8 cellular contexts compared by ENCODE assay signal in the genomic region with DNA sequence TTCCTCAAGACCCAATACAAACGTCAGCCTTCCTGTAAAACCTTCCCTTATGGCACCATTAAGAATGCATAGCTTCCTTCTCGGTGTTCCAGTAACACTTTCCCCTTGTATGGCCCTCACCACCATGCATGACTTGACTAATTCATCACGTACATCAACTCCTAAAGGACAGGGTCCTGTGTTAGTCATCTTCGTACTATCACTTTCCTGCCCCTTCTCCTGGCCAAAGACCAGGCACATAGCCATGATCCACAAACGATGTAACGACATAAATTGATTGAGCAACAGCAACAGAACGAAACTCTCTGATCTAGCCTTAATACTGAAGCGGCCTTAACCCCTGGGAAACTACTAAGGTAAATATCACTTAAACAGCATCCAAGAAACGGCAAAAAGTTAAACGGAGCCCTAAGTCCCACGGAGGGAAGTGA. TPM values are rescaled to one million over a fixed set of nuclear protein-coding genes. Genes with fewer than 3 reads are reported as not detected.
DNase-seq lines count a peak whose midpoint lies in the region; ATAC-seq and TF ChIP-seq lines count a peak whose summit lies in the region.

No MANE protein-coding gene starts in this region.

- H3K4me3 Mint-ChIP-seq in T-helper 17 cell (peak overlapping the region; percentile 100), neural crest cell (peak overlapping the region; percentile 95)

- TF ChIP-seq CTCF in neural crest cell (conservative IDR thresholded peaks at IDR 0.05): no peak

- peak; percentile 24 for DNase-seq in NCI-H2227 treated with DMSO at 0.1 percent for 48 hours (lab: John Stamatoyannopoulos, UW)
- no peak for DNase-seq in NCI-H2227 (lab: John Stamatoyannopoulos, UW; ENCODE audit: unreplicated experiment)
- DNase-seq in T-helper 17 cell: no peak
- DNase-seq in neural crest cell (ENCODE audit: low read depth, low spot score): no peak
- no peak for DNase-seq in A172 (ENCODE audit: low spot score)

- peaks cover 4% of the 10 kb centered on the region for H3K36me3 Mint-ChIP-seq in T-helper 17 cell (ENCODE audit: low read depth)
- peaks cover 4% of the 10 kb centered on the region for H3K36me3 Mint-ChIP-seq in neural crest cell (ENCODE audit: low read depth)

- H3K27me3 Mint-ChIP-seq in T-helper 17 cell: no peaks in the 10 kb centered on the region
- no peaks in the 10 kb centered on the region for H3K27me3 Mint-ChIP-seq in neural crest cell (ENCODE audit: low read depth)

- peaks cover 39% of the 10 kb centered on the region for H3K4me1 Mint-ChIP-seq in T-helper 17 cell
- peaks cover 37% of the 10 kb centered on the region for H3K4me1 Mint-ChIP-seq in neural crest cell

- ATAC-seq in HG03060 (IDR thresholded peaks at IDR 0.05; ENCODE audit: low read depth, unreplicated experiment) (peak; percentile 6), T-helper 17 cell (peak; percentile 37), esophagus mucosa (peak; percentile 37), GM21786 (IDR thresholded peaks at IDR 0.05; ENCODE audit: unreplicated experiment) (no peak)

- H3K9me3 Mint-ChIP-seq in neural crest cell: no peaks in the 10 kb centered on the region

- no peaks in the 10 kb centered on the region for H3K9me3 ChIP-seq in T-helper 17 cell (ENCODE audit: control insufficient read depth, low read length, poor library complexity, severe bottlenecking)

- peak overlapping the region; percentile 98 for H3K27ac Mint-ChIP-seq in T-helper 17 cell
- peak overlapping the region; percentile 90 for H3K27ac Mint-ChIP-seq in neural crest cell (ENCODE audit: unreplicated experiment)

RNA-seq across cellular contexts. Expression of a gene that starts 0.6 kb away (rescaled TPM):
- total RNA-seq in T-helper 17 cell (10 to 100 TPM; 43.4 to 53.8 TPM), esophagus mucosa (40.3 TPM), neural crest cell (54.7 and 55.6 TPM in 2 replicates)
- total RNA-seq in A172 (2014; rRNA removed; shearing (Covaris generic)): 58.1 and 59.4 TPM in 2 replicates

RNA-seq across cellular contexts. Expression of a gene that starts 11.3 kb away (rescaled TPM):
- 10 to 100 TPM; 72.9 to 82.0 TPM for total RNA-seq in T-helper 17 cell
- total RNA-seq in esophagus mucosa: 16.0 TPM
- 21.5 and 21.9 TPM in 2 replicates for total RNA-seq in neural crest cell
- 2.0 and 2.7 TPM in 2 replicates for total RNA-seq in A172 (2014; rRNA removed; shearing (Covaris generic))
